ENCODE assay signal across 8 cellular contexts in genomic region chr15:66862878-66863335, GRCh38.
A peak's percentile ranks its signal among the peaks of the same experiment; 100 is the strongest.
DNase-seq lines count a peak whose midpoint lies in the region; ATAC-seq and TF ChIP-seq lines count a peak whose summit lies in the region.

No MANE protein-coding gene starts in this region.

- peak; percentile 34 to 77 (median 50) for DNase-seq in CD4-positive, CD25-positive, alpha-beta regulatory T cell
- DNase-seq in NCI-H526 (lab: John Stamatoyannopoulos, UW) (peak; percentile 60 to 88), dermis blood vessel endothelial cell (peak; percentile 89), lung (ENCODE audit: low spot score) (peak; percentile 85), GF-D8 (lab: John Stamatoyannopoulos, UW) (no peak)
- peak; percentile 63 to 67 for DNase-seq in activated CD4-positive, alpha-beta T cell treated with anti-CD3 and anti-CD28 coated beads, Interleukin-2, amount 50 U/mL, for 24 hours (ENCODE audit: low read depth in 1 of 2, low spot score in 1 of 2)
- peak; percentile 53 for DNase-seq in stimulated activated CD8-positive, alpha-beta memory T cell treated with anti-CD3 and anti-CD28 coated beads, Interleukin-15, amount 100 ng/mL, for 1 hour (ENCODE audit: low read depth)

- H3K4me1 Mint-ChIP-seq in CD4-positive, CD25-positive, alpha-beta regulatory T cell, result peaks cover 0 to 4% (median 2%) of the 10 kb centered on the region in 4 donors

- peaks cover 25% of the 10 kb centered on the region for H3K27me3 Mint-ChIP-seq in CD4-positive, CD25-positive, alpha-beta regulatory T cell

- whole genome bisulfite sequencing in lung, 2 donors, result 3 to 4% methylated on average over 9 of the region's 9 CpGs

- no peaks in the 10 kb centered on the region for H3K4me1 ChIP-seq in CD4-positive, CD25-positive, alpha-beta regulatory T cell (ENCODE audit: control insufficient read depth, insufficient read depth, low read length, poor library complexity, severe bottlenecking)
- no peaks in the 10 kb centered on the region for H3K4me1 ChIP-seq in lung (ENCODE audit: control insufficient read depth in 2 of 2, insufficient read depth in 2 of 2, low read length in 2 of 2)

- no peaks in the 10 kb centered on the region for H3K9me3 ChIP-seq in CD4-positive, CD25-positive, alpha-beta regulatory T cell (ENCODE audit: control insufficient read depth in 2 of 2, low read length in 2 of 2)
- no peaks in the 10 kb centered on the region for H3K9me3 ChIP-seq in lung (ENCODE audit: control insufficient read depth in 2 of 2, insufficient read depth in 1 of 2, low read length in 1 of 2)

- ATAC-seq in CD4-positive, CD25-positive, alpha-beta regulatory T cell (ENCODE audit: low read depth in 2 of 2), result peak; percentile 61 to 76
- ATAC-seq in GM21515 (IDR thresholded peaks at IDR 0.05; ENCODE audit: unreplicated experiment) (peak; percentile 57), lung (ENCODE audit: insufficient read depth, low FRiP score) (peak; percentile 61)

- no peaks in the 10 kb centered on the region for H3K36me3 Mint-ChIP-seq in CD4-positive, CD25-positive, alpha-beta regulatory T cell

- H3K36me3 ChIP-seq in CD4-positive, CD25-positive, alpha-beta regulatory T cell (ENCODE audit: control insufficient read depth, insufficient read depth, low read length), result no peaks in the 10 kb centered on the region
- no peaks in the 10 kb centered on the region for H3K36me3 ChIP-seq in lung (ENCODE audit: control insufficient read depth in 2 of 2, insufficient read depth in 2 of 2, low read length in 2 of 2)

- no peak overlapping the region for H3K4me3 ChIP-seq in CD4-positive, CD25-positive, alpha-beta regulatory T cell (ENCODE audit: low read depth, low read length)
- H3K4me3 ChIP-seq in lung, result no peak overlapping the region

- H3K4me3 Mint-ChIP-seq in CD4-positive, CD25-positive, alpha-beta regulatory T cell, result no peak overlapping the region

- no peaks in the 10 kb centered on the region for H3K9me3 Mint-ChIP-seq in CD4-positive, CD25-positive, alpha-beta regulatory T cell

- no peak overlapping the region for H3K27ac Mint-ChIP-seq in CD4-positive, CD25-positive, alpha-beta regulatory T cell

- H3K27ac ChIP-seq in CD4-positive, CD25-positive, alpha-beta regulatory T cell (ENCODE audit: insufficient read depth, low read length, poor library complexity, severe bottlenecking), result no peak overlapping the region
- H3K27ac ChIP-seq in lung (ENCODE audit: low read depth in 1 of 2, low read length in 1 of 2), result no peak overlapping the region

- peaks cover 12% of the 10 kb centered on the region for H3K27me3 ChIP-seq in CD4-positive, CD25-positive, alpha-beta regulatory T cell (ENCODE audit: control insufficient read depth, insufficient read depth, low read length)
- no peaks in the 10 kb centered on the region for H3K27me3 ChIP-seq in lung (ENCODE audit: control insufficient read depth, insufficient read depth)

- TF ChIP-seq CTCF in lung (IDR thresholded peaks at IDR 0.05; ENCODE audit: control extremely low read depth, extremely low read depth), result peak; percentile 74
